In the genomic region with DNA sequence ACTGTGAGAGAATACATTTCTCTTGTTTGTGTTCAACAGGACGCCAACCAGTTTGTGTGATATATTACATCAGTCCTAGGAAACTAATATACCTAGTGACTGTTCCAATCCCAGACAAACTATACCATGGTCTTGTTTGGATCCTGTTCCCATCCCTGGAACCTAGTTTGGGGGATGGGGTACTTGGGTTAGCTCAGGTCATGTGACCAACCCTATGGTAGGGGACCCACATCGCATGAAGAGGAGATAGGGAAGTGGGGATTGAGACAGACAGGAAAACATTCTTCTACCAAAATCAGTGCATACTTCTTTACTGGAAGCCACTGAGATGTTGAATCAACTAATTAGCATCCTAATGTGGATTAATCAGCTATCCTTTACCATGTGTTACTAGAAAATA, we compare ENCODE assay signal across 20 cellular contexts.
DNase-seq lines count a peak whose midpoint lies in the region; ATAC-seq, FAIRE-seq and TF ChIP-seq lines count a peak whose summit lies in the region.
"Had no signal": no experiment of that assay in that cellular context is flagged by ENCODE, and none has a peak within 500 bp of the region (broad histone marks: within the 10 kb centered on the region; RNA-seq: fewer than 3 reads in every experiment).

No MANE protein-coding gene starts in this region.

- H3K79me2 ChIP-seq in H1 (ENCODE audit: control insufficient read depth in 1 of 2, insufficient read depth in 2 of 2, low read length in 2 of 2) = no peaks in the 10 kb centered on the region
- no peaks in the 10 kb centered on the region for H3K79me2 ChIP-seq in smooth muscle cell (ENCODE audit: low read depth)

- TF ChIP-seq POLR2A in IMR-90 (IDR thresholded peaks at IDR 0.05; ENCODE audit: low read depth, low read length) = no peak
- TF ChIP-seq POLR2A in H1 (IDR thresholded peaks at IDR 0.05; ENCODE audit: control extremely low read depth in 1 of 2, low read depth in 2 of 2, low read length in 2 of 2) = no peak

- DNase-seq in IMR-90 = no peak
- no peak for DNase-seq in H1 (ENCODE audit: low read depth in 1 of 2, low spot score in 2 of 2)
- no peak for DNase-seq in smooth muscle cell (lab: John Stamatoyannopoulos, UW; ENCODE audit: unreplicated experiment)
- DNase-seq in DMS 273 (lab: John Stamatoyannopoulos, UW; ENCODE audit: unreplicated experiment) = no peak
- DNase-seq: 8988T; C1 segment of cervical spinal cord; Calu3; CD4-positive, alpha-beta memory T cell; COR-L47; DMS153; DND-41; GM23248; H9 had no signal

- no peak overlapping the region; the same call in 1 of the 2 replicates for H3K4ac ChIP-seq in IMR-90 (ENCODE audit: low read depth, low read length)
- H3K4ac ChIP-seq in H1 (replicated peaks; ENCODE audit: insufficient read length, low read depth, low read length) = no peak overlapping the region

- H3K27me3 ChIP-seq in IMR-90 (ENCODE audit: control insufficient read depth, insufficient read depth, low read length) (no peaks in the 10 kb centered on the region), H1 (replicated peaks in 1 of 4; ENCODE audit: control insufficient read depth in 3 of 4, extremely low read depth in 1 of 4, insufficient read depth in 3 of 4, low read length in 3 of 4) (no peaks in the 10 kb centered on the region; a peak in 1 of 7 replicates), smooth muscle cell (ENCODE audit: low read depth) (no peaks in the 10 kb centered on the region)

- no peaks in the 10 kb centered on the region for H3K23me2 ChIP-seq in H1 (ENCODE audit: low read depth, low read length)

- ATAC-seq in IMR-90 (ENCODE audit: low read depth) = no peak; the same call in 1 of the 2 replicates
- ATAC-seq in SK-N-SH treated with all-trans-retinoic acid at 6 μM for 48 hours = peak; percentile 10; the same call in 2 of the 3 replicates
- no peak for ATAC-seq in GM21786 (IDR thresholded peaks at IDR 0.05; ENCODE audit: unreplicated experiment)
- no peak for ATAC-seq in HG03135 (IDR thresholded peaks at IDR 0.05; ENCODE audit: unreplicated experiment)
- ATAC-seq: A549, HCT116 had no signal

- H3K4me1 ChIP-seq in IMR-90 (ENCODE audit: control insufficient read depth, insufficient read depth, low read length) (peaks cover 4% of the 10 kb centered on the region; the same call in 1 of the 2 replicates), H1 (replicated peaks in 1 of 4; ENCODE audit: control insufficient read depth in 3 of 4, insufficient read depth in 4 of 4, low read length in 3 of 4) (peaks cover 0 to 6% (median under 1%) of the 10 kb centered on the region in 4 experiments; a peak in 3 of 7 replicates), smooth muscle cell (ENCODE audit: low read depth) (no peaks in the 10 kb centered on the region)
- H3K4me1 ChIP-seq: A549 had no signal

- FAIRE-seq in H1 (lab: Jason Lieb, UNC) = no peak
- FAIRE-seq: A549, G401.6, GM12892 had no signal

- H3K27ac ChIP-seq in IMR-90 (ENCODE audit: insufficient read depth, low read length) (peak overlapping the region; percentile 40; the same call in 1 of the 2 replicates), H1 (ENCODE audit: low read depth, low read length) (no peak overlapping the region), smooth muscle cell (ENCODE audit: low read depth) (peak overlapping the region; percentile 49)
- H3K27ac ChIP-seq: GM23248 had no signal

- H3K9ac ChIP-seq in IMR-90 (ENCODE audit: low read depth, low read length) (no peak overlapping the region), H1 (replicated peaks in 1 of 4; ENCODE audit: extremely low read depth in 1 of 4, low read depth in 3 of 4, low read length in 3 of 4) (no peak overlapping the region), smooth muscle cell (ENCODE audit: low read depth) (no peak overlapping the region)
- H3K9ac ChIP-seq: GM23248 had no signal

- in situ Hi-C loops in IMR-90 (cut with MboI; ENCODE audit: low sequenced_read_pairs) = no loop called here

- H3K4me3 ChIP-seq in IMR-90 (ENCODE audit: insufficient read depth, low read depth, low read length) = no peak overlapping the region
- H3K4me3 ChIP-seq in H1 (ENCODE audit: extremely low read depth in 1 of 4, insufficient read depth in 2 of 4, low read depth in 3 of 4, low read length in 4 of 4) = no peak overlapping the region
- no peak overlapping the region for H3K4me3 ChIP-seq in smooth muscle cell
- H3K4me3 ChIP-seq: A549, GM23248 had no signal

- no peak overlapping the region for H2AFZ ChIP-seq in IMR-90 (replicated peaks; ENCODE audit: low read length, poor library complexity)
- H2AFZ ChIP-seq in H1 (ENCODE audit: low read length) = no peak overlapping the region
- H2AFZ ChIP-seq in smooth muscle cell (ENCODE audit: low read depth) = no peak overlapping the region
- H2AFZ ChIP-seq: GM23248 had no signal

- BruUV-seq in IMR-90 (replicated peaks; lab: Mats Ljungman, UMichigan) = no TSS peak

- no CpG with 5 or more reads among the region's 2 CpGs for WGBS in IMR-90 (ENCODE audit: extremely low coverage in 2 of 2, insufficient read length in 1 of 2), 2 experiments
- WGBS in H1 (ENCODE audit: extremely low coverage in 1 of 2, insufficient coverage in 1 of 2, insufficient read length in 1 of 2, insufficient replicate concordance in 2 of 2, low coverage in 1 of 2, low lambda C conversion rate in 2 of 2, missing lambda C conversion rate in 1 of 2), 2 experiments = 93% methylated on average over 2 of the region's 2 CpGs; no CpG with 5 or more reads in 1 of the 2 experiments
- WGBS in smooth muscle cell (ENCODE audit: low lambda C conversion rate) = 85% methylated on average over 2 of the region's 2 CpGs

- TF ChIP-seq RAD21 in IMR-90 (IDR thresholded peaks at IDR 0.05; ENCODE audit: low read length) (no peak), H1 (IDR thresholded peaks at IDR 0.05 in 1 of 2, conservative IDR thresholded peaks at IDR 0.05 in 1 of 2; ENCODE audit: low read depth in 2 of 2, low read length in 2 of 2) (no peak)

- H2BK15ac ChIP-seq in IMR-90 (ENCODE audit: low read depth, low read length) (peak overlapping the region; percentile 80; the same call in 1 of the 3 replicates), H1 (ENCODE audit: low read length) (no peak overlapping the region)

- H4K8ac ChIP-seq in IMR-90 (ENCODE audit: low read depth in 2 of 2, low read length in 2 of 2) (no peak overlapping the region), H1 (ENCODE audit: extremely low read depth, insufficient read depth, low read length) (no peak overlapping the region)

- intact Hi-C loops in IMR-90 (cut with micrococcal nuclease) = no loop called here

- no peaks in the 10 kb centered on the region for H3F3A ChIP-seq in smooth muscle cell (ENCODE audit: low read depth)

- dilution Hi-C loops in IMR-90 (cut with HindIII; ENCODE audit: low sequenced_read_pairs, unreplicated experiment) = no loop called here

- POLR2A ChIA-PET in IMR-90 (lab: Charles Lee; ENCODE audit: unreplicated experiment) = no interaction called here
- POLR2A ChIA-PET in H1 (lab: Charles Lee; ENCODE audit: partially characterized antibody) = no interaction called here

- H4K91ac ChIP-seq in IMR-90 (ENCODE audit: insufficient read depth, low read depth, low read length) = no peak overlapping the region
- H4K91ac ChIP-seq in H1 (replicated peaks; ENCODE audit: insufficient read length, low read length) = no peak overlapping the region

- H3K23ac ChIP-seq in IMR-90 (ENCODE audit: low read depth, low read length) (no peak overlapping the region), H1 (ENCODE audit: insufficient read length) (no peak overlapping the region)

- H2BK12ac ChIP-seq in H1 (ENCODE audit: low read depth, low read length) = no peak overlapping the region

- TF ChIP-seq CTCF in IMR-90 (conservative IDR thresholded peaks at IDR 0.05; ENCODE audit: low read depth, low read length) (no peak), H1 (IDR thresholded peaks at IDR 0.05; ENCODE audit: control extremely low read depth in 1 of 3, insufficient read depth in 1 of 3, low read depth in 1 of 3, low read length in 3 of 3) (no peak), smooth muscle cell (IDR thresholded peaks at IDR 0.05; ENCODE audit: borderline replicate concordance, insufficient read depth, poor library complexity, severe bottlenecking) (no peak)

- peaks cover 7% of the 10 kb centered on the region for H3K9me3 ChIP-seq in IMR-90 (ENCODE audit: control insufficient read depth, insufficient read depth, low read length)
- H3K9me3 ChIP-seq in H1 (ENCODE audit: insufficient read depth in 2 of 2, low read depth in 1 of 2, low read length in 1 of 2) = peaks cover 0 to 5% of the 10 kb centered on the region in 2 experiments; a peak in 1 of 4 replicates
- H3K9me3 ChIP-seq in smooth muscle cell (replicated peaks; ENCODE audit: low read depth) = no peaks in the 10 kb centered on the region

- no peak overlapping the region for H2AK9ac ChIP-seq in IMR-90 (replicated peaks; ENCODE audit: low read depth, low read length, poor library complexity)

- H3K18ac ChIP-seq in IMR-90 (ENCODE audit: low read depth, low read length) (no peak overlapping the region), H1 (ENCODE audit: extremely low read depth, low read length) (no peak overlapping the region)

- H3K4me2 ChIP-seq in IMR-90 (ENCODE audit: low read depth, low read length) = no peak overlapping the region
- no peak overlapping the region for H3K4me2 ChIP-seq in H1 (ENCODE audit: insufficient read depth in 1 of 2, low read depth in 2 of 2, low read length in 2 of 2)
- H3K4me2 ChIP-seq in smooth muscle cell = peak overlapping the region; percentile 41
- H3K4me2 ChIP-seq: A549 had no signal

- no peak overlapping the region for H3K14ac ChIP-seq in IMR-90 (replicated peaks; ENCODE audit: low read depth, low read length)
- H3K14ac ChIP-seq in H1 (ENCODE audit: insufficient read length) = no peak overlapping the region

- H2BK120ac ChIP-seq in IMR-90 (ENCODE audit: low read depth, low read length) = peak overlapping the region; percentile 18; the same call in 1 of the 2 replicates
- no peak overlapping the region for H2BK120ac ChIP-seq in H1 (replicated peaks; ENCODE audit: low read depth, low read length)

- H3K9me1 ChIP-seq in IMR-90 (ENCODE audit: insufficient read depth, low read length) = peaks cover 13% of the 10 kb centered on the region

- no peak overlapping the region; the same call in 1 of the 2 replicates for H4K5ac ChIP-seq in IMR-90 (ENCODE audit: low read depth, low read length)
- H4K5ac ChIP-seq in H1 (ENCODE audit: insufficient read length, low read depth, low read length) = no peak overlapping the region

- CTCF ChIA-PET in IMR-90 (lab: Yijun Ruan, JAX) = interaction anchor here (1.0 kb wide), 1 partner anchor 13 kb away, joined by 3 read pairs; no protein-coding TSS in a partner anchor
- CTCF ChIA-PET in H1 (lab: Charles Lee; ENCODE audit: partially characterized antibody) = interaction anchor here (0.9 to 1.0 kb wide), 2 partner anchors 8 to 9 kb away, joined by 3 read pairs; no protein-coding TSS in a partner anchor

- no peak overlapping the region for H3K56ac ChIP-seq in IMR-90 (ENCODE audit: extremely low read depth, insufficient read depth, low read length)
- H3K56ac ChIP-seq in H1 (replicated peaks; ENCODE audit: insufficient read length, low read depth, low read length) = no peak overlapping the region

- H2AK5ac ChIP-seq in IMR-90 (ENCODE audit: low read depth, low read length) (0 out of 2 replicates have a peak overlapping the region, but pooled peaks have one; percentile 30), H1 (ENCODE audit: low read depth, low read length) (0 out of 2 replicates have a peak overlapping the region, but pooled peaks have one; percentile 57)

- no peak for TF ChIP-seq EP300 in H1 (IDR thresholded peaks at IDR 0.05; ENCODE audit: borderline replicate concordance in 1 of 2, low read depth in 2 of 2, low read length in 2 of 2)

- H2BK20ac ChIP-seq in IMR-90 (ENCODE audit: low read depth, low read length) = no peak overlapping the region
- 0 out of 2 replicates have a peak overlapping the region, but pooled peaks have one; percentile 7 for H2BK20ac ChIP-seq in H1 (ENCODE audit: low read length)

- H3K79me1 ChIP-seq in IMR-90 (ENCODE audit: low read depth in 1 of 2, low read length in 2 of 2) (peaks cover 0 to 15% of the 10 kb centered on the region in 2 experiments; a peak in 2 of 4 replicates), H1 (ENCODE audit: low read depth, low read length) (no peaks in the 10 kb centered on the region)

- H2BK5ac ChIP-seq in IMR-90 (ENCODE audit: low read depth, low read length, poor library complexity, severe bottlenecking) (no peak overlapping the region), H1 (ENCODE audit: low read depth, low read length) (no peak overlapping the region; the same call in 1 of the 2 replicates)

- H4K20me1 ChIP-seq in IMR-90 (ENCODE audit: insufficient read depth, low read length) (no peaks in the 10 kb centered on the region), H1 (replicated peaks in 1 of 2; ENCODE audit: control insufficient read depth in 1 of 2, insufficient read depth in 2 of 2, low read length in 2 of 2) (no peaks in the 10 kb centered on the region), smooth muscle cell (ENCODE audit: low read depth) (no peaks in the 10 kb centered on the region)

- H3K36me3 ChIP-seq in IMR-90 (ENCODE audit: control insufficient read depth, insufficient read depth, low read length) = peaks cover 52% of the 10 kb centered on the region
- no peaks in the 10 kb centered on the region for H3K36me3 ChIP-seq in H1 (ENCODE audit: control insufficient read depth in 2 of 4, insufficient read depth in 4 of 4, low read length in 3 of 4)
- H3K36me3 ChIP-seq in smooth muscle cell (ENCODE audit: low read depth) = no peaks in the 10 kb centered on the region
